In the genomic region with DNA sequence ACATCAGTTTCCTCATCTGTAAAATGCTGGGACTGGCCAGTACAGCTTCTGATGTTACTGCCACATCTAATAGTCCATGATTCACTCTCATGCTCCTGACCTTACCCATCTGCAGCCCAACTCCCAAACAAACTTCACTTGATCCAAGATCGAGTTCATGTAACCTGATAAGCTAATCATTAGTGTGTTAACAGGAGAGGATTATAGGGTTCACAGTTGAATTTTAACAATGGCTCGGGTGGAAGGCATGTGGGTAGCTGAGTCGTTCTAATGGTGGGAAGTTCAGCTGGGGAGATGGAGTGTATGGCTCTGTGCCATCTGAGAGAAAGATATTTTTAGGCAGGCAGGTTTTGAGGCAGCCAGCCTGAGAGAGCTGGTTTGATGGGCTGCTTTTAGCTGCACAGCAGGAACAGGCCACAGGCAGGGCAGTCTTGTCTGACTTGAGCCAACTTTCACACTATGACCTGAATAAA, we compare ENCODE assay signal across 10 cellular contexts. TPM values are rescaled to one million over a fixed set of nuclear protein-coding genes. Genes with fewer than 3 reads are reported as not detected.
DNase-seq lines count a peak whose midpoint lies in the region; FAIRE-seq and TF ChIP-seq lines count a peak whose summit lies in the region.
"Had no signal": no experiment of that assay in that cellular context is flagged by ENCODE, and none has a peak within 500 bp of the region (broad histone marks: within the 10 kb centered on the region; RNA-seq: fewer than 3 reads in every experiment).

No MANE protein-coding gene starts in this region.

- H3K36me3 ChIP-seq in HEK293 (ENCODE audit: control insufficient read depth in 2 of 2, insufficient read depth in 1 of 2, low read length in 2 of 2): no peaks in the 10 kb centered on the region
- H3K36me3 ChIP-seq in right atrium auricular region: no peaks in the 10 kb centered on the region

- CTCF ChIA-PET in Calu3 (lab: Charles Lee): interaction anchor here (0.6 to 1.1 kb wide), 2 partner anchors 10 to 133 kb away, joined by 3 read pairs; no protein-coding TSS in a partner anchor
- CTCF ChIA-PET in HEK293 (lab: Yijun Ruan, JAX): interaction anchor here (0.9 to 2.3 kb wide), 3 partner anchors 17 to 133 kb away, joined by 4 to 16 read pairs (median 5); partner anchors contain the start of gene NFE2L2
- CTCF ChIA-PET in activated CD4-positive, alpha-beta memory T cell treated with anti-CD3 and anti-CD28 coated beads, Interleukin-2, amount 10 ng/mL, durations not matched to agents 7 days and 5 days (lab: Charles Lee): interaction anchor here (1.2 to 3.3 kb wide), 5 partner anchors 9 to 125 kb away, joined by 3 to 18 read pairs (median 3); partner anchors contain the start of gene NFE2L2

- H3K27me3 ChIP-seq in right atrium auricular region: no peaks in the 10 kb centered on the region

- no peaks in the 10 kb centered on the region for H3K27me3 Mint-ChIP-seq in Calu3 (ENCODE audit: unreplicated experiment)
- H3K27me3 Mint-ChIP-seq in activated CD4-positive, alpha-beta memory T cell treated with anti-CD3 and anti-CD28 coated beads, Interleukin-2, amount 10 ng/mL, durations not matched to agents 7 days and 5 days: no peaks in the 10 kb centered on the region
- H3K27me3 Mint-ChIP-seq: activated naive CD4-positive, alpha-beta T cell treated with anti-CD3 and anti-CD28 coated beads, Interleukin-2, amount 50 U/mL, for 24 hours had no signal

- peak overlapping the region; percentile 73 for H3K27ac Mint-ChIP-seq in Calu3 (ENCODE audit: unreplicated experiment)
- H3K27ac Mint-ChIP-seq in activated CD4-positive, alpha-beta memory T cell treated with anti-CD3 and anti-CD28 coated beads, Interleukin-2, amount 10 ng/mL, durations not matched to agents 7 days and 5 days: no peak overlapping the region
- H3K27ac Mint-ChIP-seq: activated naive CD4-positive, alpha-beta T cell treated with anti-CD3 and anti-CD28 coated beads, Interleukin-2, amount 50 U/mL, for 24 hours had no signal

- DNase-seq in Calu3 (no peak), RCC 7860 (ENCODE audit: low spot score) (peak; percentile 52), right atrium auricular region (ENCODE audit: low spot score) (no peak), NCI-H526 treated with DMSO at 0.1 percent for 48 hours (lab: John Stamatoyannopoulos, UW) (no peak), HTR-8/SVneo (ENCODE audit: insufficient read length, low spot score) (no peak), H54 (ENCODE audit: insufficient read length, low spot score) (no peak)
- DNase-seq in activated CD4-positive, alpha-beta memory T cell treated with anti-CD3 and anti-CD28 coated beads, Interleukin-2, amount 10 ng/mL, durations not matched to agents 7 days and 5 days: no peak
- DNase-seq: stimulated activated CD4-positive, alpha-beta T cell treated with anti-CD3 and anti-CD28 coated beads, Interleukin-2, amount 100 ng/mL, for 48 hours had no signal

- peak; percentile 90 for FAIRE-seq in RCC 7860 (lab: Jason Lieb, UNC)
- FAIRE-seq in HTR-8/SVneo (lab: Jason Lieb, UNC): no peak
- FAIRE-seq in H54 (lab: Jason Lieb, UNC): no peak

- no peak overlapping the region for H3K4me3 ChIP-seq in HEK293 (ENCODE audit: low read depth, low read length)
- H3K4me3 ChIP-seq in right atrium auricular region: no peak overlapping the region

- intact Hi-C loops in Calu3 (cut with micrococcal nuclease; ENCODE audit: unreplicated experiment): no loop called here

- TF ChIP-seq CTCF in Calu3 (IDR thresholded peaks at IDR 0.05; ENCODE audit: unreplicated experiment): no peak
- TF ChIP-seq CTCF in HEK293 (tag by site-specific recombination; IDR thresholded peaks at IDR 0.05): no peak
- no peak for TF ChIP-seq CTCF in right atrium auricular region (IDR thresholded peaks at IDR 0.05)

- peaks cover 20% of the 10 kb centered on the region for H3K4me1 Mint-ChIP-seq in Calu3 (ENCODE audit: low read depth, unreplicated experiment)
- peaks cover 6% of the 10 kb centered on the region for H3K4me1 Mint-ChIP-seq in activated CD4-positive, alpha-beta memory T cell treated with anti-CD3 and anti-CD28 coated beads, Interleukin-2, amount 10 ng/mL, durations not matched to agents 7 days and 5 days
- H3K4me1 Mint-ChIP-seq: activated naive CD4-positive, alpha-beta T cell treated with anti-CD3 and anti-CD28 coated beads, Interleukin-2, amount 50 U/mL, for 24 hours had no signal

- POLR2A ChIA-PET in HEK293 (lab: Yijun Ruan, JAX): interaction anchor here (1.5 kb wide), 1 partner anchor 17 kb away, joined by 7 read pairs; the partner anchor contains the start of gene NFE2L2
- POLR2A ChIA-PET in activated CD4-positive, alpha-beta memory T cell treated with anti-CD3 and anti-CD28 coated beads, Interleukin-2, amount 10 ng/mL, durations not matched to agents 7 days and 5 days (lab: Charles Lee): interaction anchor here (1.3 to 6.3 kb wide), 3 partner anchors 10 to 70 kb away, joined by 4 to 88 read pairs (median 4); partner anchors contain the start of genes HNRNPA3 and NFE2L2

- no peak overlapping the region for H3K4me3 Mint-ChIP-seq in Calu3 (ENCODE audit: low read depth, unreplicated experiment)
- H3K4me3 Mint-ChIP-seq in activated CD4-positive, alpha-beta memory T cell treated with anti-CD3 and anti-CD28 coated beads, Interleukin-2, amount 10 ng/mL, durations not matched to agents 7 days and 5 days: no peak overlapping the region
- H3K4me3 Mint-ChIP-seq: activated naive CD4-positive, alpha-beta T cell treated with anti-CD3 and anti-CD28 coated beads, Interleukin-2, amount 50 U/mL, for 24 hours had no signal

- no peaks in the 10 kb centered on the region for H3K36me3 Mint-ChIP-seq in Calu3 (ENCODE audit: insufficient read depth, unreplicated experiment)
- peaks cover 7% of the 10 kb centered on the region for H3K36me3 Mint-ChIP-seq in activated CD4-positive, alpha-beta memory T cell treated with anti-CD3 and anti-CD28 coated beads, Interleukin-2, amount 10 ng/mL, durations not matched to agents 7 days and 5 days (ENCODE audit: low read depth)

- no peaks in the 10 kb centered on the region for H3K9me3 Mint-ChIP-seq in Calu3 (ENCODE audit: low read depth, unreplicated experiment)
- H3K9me3 Mint-ChIP-seq in activated CD4-positive, alpha-beta memory T cell treated with anti-CD3 and anti-CD28 coated beads, Interleukin-2, amount 10 ng/mL, durations not matched to agents 7 days and 5 days: no peaks in the 10 kb centered on the region
- H3K9me3 Mint-ChIP-seq: activated naive CD4-positive, alpha-beta T cell treated with anti-CD3 and anti-CD28 coated beads, Interleukin-2, amount 50 U/mL, for 24 hours had no signal

- no TSS peak for BruUV-seq in Calu3 (replicated peaks; lab: Mats Ljungman, UMichigan)

- TF ChIP-seq POLR2A in H54 (IDR thresholded peaks at IDR 0.05; ENCODE audit: low read depth, low read length): no peak

- H3K4me1 ChIP-seq in HEK293 (ENCODE audit: control insufficient read depth, insufficient read depth, low read length) (no peaks in the 10 kb centered on the region), right atrium auricular region (peaks cover 0 to 35% of the 10 kb centered on the region in 2 donors)

- H3K27ac ChIP-seq in HEK293 (ENCODE audit: extremely low read depth, low read depth, low read length) (no peak overlapping the region), right atrium auricular region (peak overlapping the region; percentile 57 to 65)

- no peaks in the 10 kb centered on the region for H3K9me3 ChIP-seq in HEK293 (ENCODE audit: control insufficient read depth, insufficient read depth, low read depth, low read length)
- no peaks in the 10 kb centered on the region for H3K9me3 ChIP-seq in right atrium auricular region

TF ChIP-seq in HEK293, 187 proteins besides CTCF, POLR2A, EP300 and RAD21:
- TF ChIP-seq ZNF239 (tag by site-specific recombination; IDR thresholded peaks at IDR 0.05) (no peak), ZNF629 (tag by site-specific recombination; IDR thresholded peaks at IDR 0.05) (no peak), ZNF449 (tag by site-specific recombination; IDR thresholded peaks at IDR 0.05) (peak; percentile 33; the same call in 1 of the 2 replicates), ZNF677 (tag by site-specific recombination; IDR thresholded peaks at IDR 0.05) (peak; percentile 79), SP7 (tag by site-specific recombination; IDR thresholded peaks at IDR 0.05) (peak; percentile 93), ZFHX2 (tag by site-specific recombination; conservative IDR thresholded peaks at IDR 0.05) (peak; percentile 54; the same call in 1 of the 2 replicates), ZIC2 (tag by site-specific recombination; IDR thresholded peaks at IDR 0.05) (peak; percentile 45), ZNF112 (tag by site-specific recombination; IDR thresholded peaks at IDR 0.05) (no peak), ZNF335 (tag by site-specific recombination; conservative IDR thresholded peaks at IDR 0.05) (peak; percentile 90), ZNF624 (tag by site-specific recombination; IDR thresholded peaks at IDR 0.05) (no peak)

RNA-seq across cellular contexts. Expression of gene NFE2L2, which starts 17.6 kb away (rescaled TPM):
- 118 and 128 TPM in 2 replicates for total RNA-seq in Calu3 (2022)
- total RNA-seq in right atrium auricular region: 10 to 100 TPM; 68.2 to 84.1 TPM
- 10 to 100 TPM; 63.2 to 63.4 TPM for total RNA-seq in activated CD4-positive, alpha-beta memory T cell treated with anti-CD3 and anti-CD28 coated beads, Interleukin-2, amount 10 ng/mL, durations not matched to agents 7 days and 5 days
